1 cellular context compared by ENCODE assay signal in genomic region chr6:137827411-137827940, GRCh38.
TF ChIP-seq lines count a peak whose summit lies in the region.

No MANE protein-coding gene starts in this region.

TF ChIP-seq in HepG2, 621 proteins besides CTCF, POLR2A, EP300 and RAD21:
- TF ChIP-seq AFF4 (CRISPR knock-in tag; IDR thresholded peaks at IDR 0.05) (no peak), STAT6 (CRISPR knock-in tag; IDR thresholded peaks at IDR 0.05; ENCODE audit: borderline replicate concordance) (no peak), HINFP (CRISPR knock-in tag; IDR thresholded peaks at IDR 0.05; ENCODE audit: low read depth) (no peak), PHB2 (IDR thresholded peaks at IDR 0.05; ENCODE audit: partially characterized antibody) (no peak), TOE1 (CRISPR knock-in tag; IDR thresholded peaks at IDR 0.05) (no peak), ZNF556 (CRISPR knock-in tag; IDR thresholded peaks at IDR 0.05; ENCODE audit: borderline replicate concordance) (no peak), ZNF256 (CRISPR knock-in tag; conservative IDR thresholded peaks at IDR 0.05) (no peak), RXRA (CRISPR knock-in tag; IDR thresholded peaks at IDR 0.05) (no peak), ZNF724P (CRISPR knock-in tag; IDR thresholded peaks at IDR 0.05; ENCODE audit: borderline replicate concordance) (no peak), NFKBIZ (CRISPR knock-in tag; IDR thresholded peaks at IDR 0.05) (no peak), ZFP90 (CRISPR knock-in tag; IDR thresholded peaks at IDR 0.05; ENCODE audit: borderline replicate concordance) (no peak), KAT7 (CRISPR knock-in tag; IDR thresholded peaks at IDR 0.05; ENCODE audit: borderline replicate concordance) (no peak), ZNF850 (CRISPR knock-in tag; conservative IDR thresholded peaks at IDR 0.05) (no peak), XBP1 (CRISPR knock-in tag; IDR thresholded peaks at IDR 0.05) (no peak), ZNF547 (CRISPR knock-in tag; IDR thresholded peaks at IDR 0.05) (no peak), ZNF761 (CRISPR knock-in tag; conservative IDR thresholded peaks at IDR 0.05) (no peak), ZNF160 (CRISPR knock-in tag; IDR thresholded peaks at IDR 0.05) (no peak), TIGD3 (CRISPR knock-in tag; IDR thresholded peaks at IDR 0.05; ENCODE audit: borderline replicate concordance) (no peak), KAT8 (CRISPR knock-in tag; IDR thresholded peaks at IDR 0.05) (no peak), ZNF205 (CRISPR knock-in tag; IDR thresholded peaks at IDR 0.05) (no peak)
